8 cellular contexts compared by ENCODE assay signal in genomic region chr2:60674524-60675165, GRCh38.
DNase-seq lines count a peak whose midpoint lies in the region; ATAC-seq, FAIRE-seq and TF ChIP-seq lines count a peak whose summit lies in the region.

No MANE protein-coding gene starts in this region.

- WGBS in psoas muscle, 3 donors: 20 to 27% (median 24%) methylated on average over 9 of the region's 9 CpGs

- H3K36me3 ChIP-seq in cardiac muscle cell (no peaks in the 10 kb centered on the region), psoas muscle (ENCODE audit: insufficient read depth in 1 of 2, low read depth in 1 of 2) (no peaks in the 10 kb centered on the region)

- no peak overlapping the region for H3K27ac ChIP-seq in cardiac muscle cell
- no peak overlapping the region for H3K27ac ChIP-seq in psoas muscle

- ATAC-seq in HG02623 (IDR thresholded peaks at IDR 0.05; ENCODE audit: unreplicated experiment) (peak; percentile 99), psoas muscle (peak; percentile 83 to 97 (median 92))
- ATAC-seq in activated naive CD4-positive, alpha-beta T cell treated with anti-CD3 and anti-CD28 coated beads, Interleukin-2, amount 50 U/mL, for 72 hours: peak; percentile 98 to 99

- no peaks in the 10 kb centered on the region for H3K4me1 ChIP-seq in cardiac muscle cell (ENCODE audit: low read depth)
- no peaks in the 10 kb centered on the region for H3K4me1 ChIP-seq in psoas muscle

- TF ChIP-seq CTCF in cardiac muscle cell (IDR thresholded peaks at IDR 0.05; ENCODE audit: low read depth, low read length): peak; percentile 91
- TF ChIP-seq CTCF in psoas muscle (IDR thresholded peaks at IDR 0.05): peak; percentile 84

- H3K4me3 ChIP-seq in cardiac muscle cell: no peak overlapping the region
- H3K4me3 ChIP-seq in psoas muscle: no peak overlapping the region

- DNase-seq in GM12891 (ENCODE audit: insufficient read length, low spot score): peak; percentile 62
- peak; percentile 69 for DNase-seq in NCI-H1048 (lab: John Stamatoyannopoulos, UW)
- peak; percentile 81 for DNase-seq in SKM-1 treated with dmso at 0.1 percent for 144 hours (lab: John Stamatoyannopoulos, UW; ENCODE audit: unreplicated experiment)
- DNase-seq in activated naive CD4-positive, alpha-beta T cell treated with anti-CD3 and anti-CD28 coated beads, Interleukin-2, amount 50 U/mL, for 72 hours (ENCODE audit: low spot score in 2 of 2): peak; percentile 80 to 88
- peak; percentile 76 to 88 for DNase-seq in cardiac muscle cell (ENCODE audit: low read depth in 1 of 2, low spot score in 1 of 2)
- peak; percentile 84 to 90 for DNase-seq in psoas muscle
- no peak for DNase-seq in cerebellar nuclear complex (lab: John Stamatoyannopoulos, UW)

- no peaks in the 10 kb centered on the region for H3K36me3 Mint-ChIP-seq in activated naive CD4-positive, alpha-beta T cell treated with anti-CD3 and anti-CD28 coated beads, Interleukin-2, amount 50 U/mL, for 72 hours

- no peak for TF ChIP-seq POLR2A in GM12891 (IDR thresholded peaks at IDR 0.05; ENCODE audit: low read depth, low read length)

- peaks cover 11% of the 10 kb centered on the region for H3K27me3 ChIP-seq in cardiac muscle cell
- H3K27me3 ChIP-seq in psoas muscle (ENCODE audit: insufficient read depth in 3 of 3, low read length in 2 of 3): no peaks in the 10 kb centered on the region

- H3K27ac Mint-ChIP-seq in activated naive CD4-positive, alpha-beta T cell treated with anti-CD3 and anti-CD28 coated beads, Interleukin-2, amount 50 U/mL, for 72 hours: no peak overlapping the region

- H3K9me3 ChIP-seq in cardiac muscle cell (ENCODE audit: low read depth) (no peaks in the 10 kb centered on the region), psoas muscle (no peaks in the 10 kb centered on the region)

- intact Hi-C loops in psoas muscle (cut with DNase I): loop anchor here in 1 of 2 donors (5.0 kb wide), 1 partner anchor 112 kb away; no protein-coding TSS in a partner anchor

- H3K9me3 Mint-ChIP-seq in activated naive CD4-positive, alpha-beta T cell treated with anti-CD3 and anti-CD28 coated beads, Interleukin-2, amount 50 U/mL, for 72 hours: no peaks in the 10 kb centered on the region

- FAIRE-seq in GM12891 (lab: Jason Lieb, UNC): peak; percentile 98

TF ChIP-seq in GM12891, 5 proteins besides CTCF, POLR2A, EP300 and RAD21:
- TF ChIP-seq POLR2AphosphoS5 (IDR thresholded peaks at IDR 0.05; ENCODE audit: low read depth, low read length) (no peak), TAF1 (IDR thresholded peaks at IDR 0.05; ENCODE audit: low read depth, low read length) (no peak), PAX5 (IDR thresholded peaks at IDR 0.05; ENCODE audit: insufficient read depth, low read length, severe bottlenecking) (no peak), SPI1 (IDR thresholded peaks at IDR 0.05; ENCODE audit: low read depth, low read length) (no peak), POU2F2 (IDR thresholded peaks at IDR 0.05; ENCODE audit: low read depth, low read length) (no peak)
TF ChIP-seq in GM12891: peak in this region for 0.

Comparison
In these comparisons a context has a peak if more than half of its experiments do, and no peak if none do; other contexts are left out.
1. DNase-seq: peak in GM12891 (single experiment), NCI-H1048 (single experiment), SKM-1 treated with dmso at 0.1 percent for 144 hours (single experiment), activated naive CD4-positive, alpha-beta T cell treated with anti-CD3 and anti-CD28 coated beads, Interleukin-2, amount 50 U/mL, for 72 hours (2 of 2), cardiac muscle cell (2 of 2) and psoas muscle (2 of 2); none in cerebellar nuclear complex (0 of 2).
2. Peak in every context shown above with its lines, with median percentiles within 50 percentile points of each other: ATAC-seq.